In the genomic region with DNA sequence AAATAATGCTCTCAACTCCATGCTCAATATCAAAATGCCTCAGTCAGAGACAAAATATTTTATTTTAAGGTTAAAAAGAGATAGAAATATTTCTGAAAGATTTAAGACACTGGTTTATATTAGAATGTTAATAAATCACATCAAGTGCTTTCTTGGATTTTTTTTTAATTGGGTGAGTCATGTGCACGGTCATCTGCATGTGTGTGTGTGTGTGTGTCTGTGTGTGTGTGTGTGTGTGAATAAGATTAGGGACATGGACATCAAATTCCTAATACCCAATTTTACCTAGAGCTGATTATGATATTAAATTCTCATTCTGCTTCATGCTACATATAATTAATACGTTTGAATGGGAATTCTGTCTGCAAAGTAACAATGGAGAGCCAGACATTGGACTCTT, we compare ENCODE assay signal across 1 cellular context.
TF ChIP-seq lines count a peak whose summit lies in the region.

No MANE protein-coding gene starts in this region.

TF ChIP-seq in IMR-90, 13 proteins besides CTCF, POLR2A, EP300 and RAD21:
- TF ChIP-seq, protein P1, sequence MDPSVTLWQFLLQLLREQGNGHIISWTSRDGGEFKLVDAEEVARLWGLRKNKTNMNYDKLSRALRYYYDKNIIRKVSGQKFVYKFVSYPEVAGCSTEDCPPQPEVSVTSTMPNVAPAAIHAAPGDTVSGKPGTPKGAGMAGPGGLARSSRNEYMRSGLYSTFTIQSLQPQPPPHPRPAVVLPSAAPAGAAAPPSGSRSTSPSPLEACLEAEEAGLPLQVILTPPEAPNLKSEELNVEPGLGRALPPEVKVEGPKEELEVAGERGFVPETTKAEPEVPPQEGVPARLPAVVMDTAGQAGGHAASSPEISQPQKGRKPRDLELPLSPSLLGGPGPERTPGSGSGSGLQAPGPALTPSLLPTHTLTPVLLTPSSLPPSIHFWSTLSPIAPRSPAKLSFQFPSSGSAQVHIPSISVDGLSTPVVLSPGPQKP (IDR thresholded peaks at IDR 0.05; ENCODE audit: borderline replicate concordance, low read depth, low read length): no peak
- TF ChIP-seq MAZ (IDR thresholded peaks at IDR 0.05; ENCODE audit: borderline replicate concordance, low read depth, low read length): no peak
- no peak for TF ChIP-seq MXI1 (IDR thresholded peaks at IDR 0.05; ENCODE audit: borderline replicate concordance, low read depth, low read length)
- TF ChIP-seq MAFK (IDR thresholded peaks at IDR 0.05; ENCODE audit: low read depth, low read length): no peak
- no peak for TF ChIP-seq RCOR1 (IDR thresholded peaks at IDR 0.05; ENCODE audit: insufficient replicate concordance, low read length)
- no peak for TF ChIP-seq RFX5 (IDR thresholded peaks at IDR 0.05; ENCODE audit: low read depth, low read length)
- TF ChIP-seq CHD1 (IDR thresholded peaks at IDR 0.05; ENCODE audit: low read depth, low read length): no peak
- peak; percentile 37; the same call in 1 of the 2 replicates for TF ChIP-seq FOS (IDR thresholded peaks at IDR 0.05; ENCODE audit: low read depth, low read length)
- no peak for TF ChIP-seq SMC3 (IDR thresholded peaks at IDR 0.05; ENCODE audit: low read depth, low read length)
- TF ChIP-seq, protein P2, sequence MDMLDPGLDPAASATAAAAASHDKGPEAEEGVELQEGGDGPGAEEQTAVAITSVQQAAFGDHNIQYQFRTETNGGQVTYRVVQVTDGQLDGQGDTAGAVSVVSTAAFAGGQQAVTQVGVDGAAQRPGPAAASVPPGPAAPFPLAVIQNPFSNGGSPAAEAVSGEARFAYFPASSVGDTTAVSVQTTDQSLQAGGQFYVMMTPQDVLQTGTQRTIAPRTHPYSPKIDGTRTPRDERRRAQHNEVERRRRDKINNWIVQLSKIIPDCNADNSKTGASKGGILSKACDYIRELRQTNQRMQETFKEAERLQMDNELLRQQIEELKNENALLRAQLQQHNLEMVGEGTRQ (IDR thresholded peaks at IDR 0.05; ENCODE audit: low read depth, low read length): no peak
- TF ChIP-seq NFE2L2 (IDR thresholded peaks at IDR 0.05; ENCODE audit: low read depth, low read length): no peak
- peak; percentile 58; the same call in 1 of the 2 replicates for TF ChIP-seq BHLHE40 (IDR thresholded peaks at IDR 0.05; ENCODE audit: low read depth, low read length)
- TF ChIP-seq CEBPB (IDR thresholded peaks at IDR 0.05; ENCODE audit: low read depth, low read length): no peak
